22 cellular contexts compared by ENCODE assay signal in genomic region chr12:97471194-97471593, GRCh38. TPM values are rescaled to one million over a fixed set of nuclear protein-coding genes. Genes with fewer than 3 reads are reported as not detected.
A peak's percentile ranks its signal among the peaks of the same experiment; 100 is the strongest.
DNase-seq lines count a peak whose midpoint lies in the region; ATAC-seq and TF ChIP-seq lines count a peak whose summit lies in the region.
"Had no signal": no experiment of that assay in that cellular context is flagged by ENCODE, and none has a peak within 500 bp of the region (broad histone marks: within the 10 kb centered on the region; RNA-seq: fewer than 3 reads in every experiment).

No MANE protein-coding gene starts in this region.

- no peaks in the 10 kb centered on the region for H3K9me3 Mint-ChIP-seq in brain

- H3K36me3 ChIP-seq in iPS-20b (ENCODE audit: insufficient read depth, low read depth, low read length), result peaks cover 20% of the 10 kb centered on the region; the same call in 1 of the 2 replicates
- no peaks in the 10 kb centered on the region for H3K36me3 ChIP-seq in H7 (replicated peaks; ENCODE audit: control insufficient read depth, insufficient read depth, low read length)
- H3K36me3 ChIP-seq: BLaER1 treated with 17β-estradiol and CSF1 and Interleukin-3, amounts not matched to agents 10 nM and 100 nM had no signal

- peaks cover 65% of the 10 kb centered on the region for H3K4me1 ChIP-seq in iPS-20b (ENCODE audit: insufficient read depth, low read length)
- H3K4me1 ChIP-seq: Caco-2 had no signal

- no peak overlapping the region for H3K27ac ChIP-seq in iPS-20b (ENCODE audit: low read length)
- H3K27ac ChIP-seq: BLaER1 treated with 17β-estradiol and CSF1 and Interleukin-3, amounts not matched to agents 10 nM and 100 nM; PC-9; RWPE1 had no signal

- peaks cover 41% of the 10 kb centered on the region for H3K4me1 Mint-ChIP-seq in brain

- peaks cover 4% of the 10 kb centered on the region for H3K36me3 Mint-ChIP-seq in brain
- H3K36me3 Mint-ChIP-seq: CD4-positive, alpha-beta memory T cell had no signal

- no peaks in the 10 kb centered on the region for H3K9me3 ChIP-seq in iPS-20b (ENCODE audit: insufficient read depth, low read depth, low read length)
- H3K9me3 ChIP-seq: BLaER1 treated with 17β-estradiol and CSF1 and Interleukin-3, amounts not matched to agents 10 nM and 100 nM; Caco-2; SK-N-SH had no signal

- peak overlapping the region in 4 of 5 experiments; percentile 16 to 73 (median 56) for H3K4me3 Mint-ChIP-seq in brain
- H3K4me3 Mint-ChIP-seq: CD4-positive, alpha-beta memory T cell had no signal

- H3K27me3 Mint-ChIP-seq in brain, result peaks cover 17% of the 10 kb centered on the region

- H3K27ac Mint-ChIP-seq in brain, result peak overlapping the region in 2 of 5 experiments; percentile 40 to 71
- H3K27ac Mint-ChIP-seq: CD4-positive, alpha-beta memory T cell had no signal

- H3K27me3 ChIP-seq in iPS-20b (ENCODE audit: insufficient read depth, low read length), result no peaks in the 10 kb centered on the region
- H3K27me3 ChIP-seq in H7 (ENCODE audit: control insufficient read depth, insufficient read depth, low read length), result no peaks in the 10 kb centered on the region

- ATAC-seq in HG03159 (IDR thresholded peaks at IDR 0.05; ENCODE audit: unreplicated experiment), result no peak
- no peak for ATAC-seq in HG03521 (IDR thresholded peaks at IDR 0.05; ENCODE audit: unreplicated experiment)

- TF ChIP-seq CTCF in brain (conservative IDR thresholded peaks at IDR 0.05), result no peak

- peak overlapping the region; percentile 20; the same call in 1 of the 2 replicates for H3K9ac ChIP-seq in iPS-20b (ENCODE audit: low read depth, low read length)
- H3K9ac ChIP-seq: BLaER1 treated with 17β-estradiol and CSF1 and Interleukin-3, amounts not matched to agents 10 nM and 100 nM; SK-N-SH had no signal

- peak; percentile 78 for DNase-seq in NCI-H2029 treated with DMSO at 0.1 percent for 48 hours (lab: John Stamatoyannopoulos, UW)
- no peak for DNase-seq in NCI-H2029 (lab: John Stamatoyannopoulos, UW)
- no peak for DNase-seq in H7
- no peak for DNase-seq in dedifferentiated amniotic fluid mesenchymal stem cell (ENCODE audit: extremely low spot score)
- DNase-seq: 8988T; Caco-2; CD4-positive, alpha-beta memory T cell; GDM1; KG1; NCI-H1092 treated with DMSO at 0.1 percent for 48 hours; NCI-H146; NCI-H2081 treated with DMSO at 0.1 percent for 48 hours; PC-9; SIG-M5; SK-N-SH had no signal

- H3K4me3 ChIP-seq in iPS-20b (ENCODE audit: low read length), result peak overlapping the region; percentile 51; the same call in 1 of the 2 replicates
- H3K4me3 ChIP-seq in H7 (ENCODE audit: insufficient read depth, low read depth, low read length), result no peak overlapping the region
- H3K4me3 ChIP-seq: BLaER1 treated with 17β-estradiol and CSF1 and Interleukin-3, amounts not matched to agents 10 nM and 100 nM; PC-9 had no signal

RNA-seq across cellular contexts. Expression of gene RMST, which starts 8.6 kb away (rescaled TPM):
- 3.7 TPM for polyA plus RNA-seq in brain (ENCODE audit: insufficient read depth, low read depth, low replicate concordance)
- total RNA-seq in H7 (2014; rRNA removed; shearing (Covaris generic)), result 19.0 and 41.1 TPM in 2 replicates
- total RNA-seq: CD4-positive, alpha-beta memory T cell; Daoy; PC-9 had no signal
- polyA plus RNA-seq: CD4-positive, alpha-beta memory T cell; SK-N-SH had no signal
